ENCODE assay signal across 8 cellular contexts in the genomic region with DNA sequence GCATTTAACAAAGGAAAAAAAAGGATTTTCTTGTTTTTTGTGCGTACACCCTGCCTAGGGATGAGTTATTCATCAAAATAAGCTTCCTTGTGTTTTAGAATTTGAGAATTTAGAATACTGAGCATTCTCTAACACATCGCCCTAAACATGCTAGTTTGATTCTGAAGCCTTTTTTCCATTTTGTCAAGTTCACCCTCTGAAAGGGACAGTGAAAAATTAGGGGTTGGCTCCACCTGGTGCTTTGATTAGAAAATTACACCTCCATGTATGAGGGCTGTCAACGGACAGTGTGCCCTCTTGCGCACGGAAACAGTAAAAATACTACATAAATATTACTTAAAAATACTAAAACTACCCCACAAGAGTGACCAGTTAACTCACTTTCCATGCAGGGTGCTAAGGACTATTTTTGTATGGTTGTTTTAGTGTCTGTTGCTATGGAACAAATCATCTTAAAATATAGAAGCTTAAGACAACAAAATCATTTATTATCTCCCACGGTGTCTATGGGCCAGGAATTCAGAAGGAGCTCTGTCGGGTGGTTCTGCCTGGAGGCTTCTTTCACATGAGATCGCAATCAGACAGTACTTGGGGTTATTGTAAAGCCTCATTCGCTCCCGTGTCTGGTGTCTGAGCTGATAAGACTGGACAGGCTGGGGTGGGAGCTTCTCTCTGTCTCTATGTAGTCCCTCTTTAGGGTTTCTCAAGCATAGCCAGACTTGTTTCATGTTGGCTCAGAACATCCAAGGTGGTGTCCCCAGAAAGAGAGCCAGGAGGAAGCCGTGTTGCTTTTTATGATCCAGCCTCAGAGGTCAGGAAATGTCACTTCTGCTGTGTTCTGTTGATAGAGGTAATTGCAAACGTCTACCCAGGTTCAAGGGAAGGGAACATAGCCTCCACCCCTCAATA. TPM values are rescaled to one million over a fixed set of nuclear protein-coding genes. Genes with fewer than 3 reads are reported as not detected.
A peak's percentile ranks its signal among the peaks of the same experiment; 100 is the strongest.
DNase-seq lines count a peak whose midpoint lies in the region; ATAC-seq and TF ChIP-seq lines count a peak whose summit lies in the region.

No MANE protein-coding gene starts in this region.

- peaks cover 2% of the 10 kb centered on the region for H3K4me1 Mint-ChIP-seq in activated naive CD8-positive, alpha-beta T cell treated with anti-CD3 and anti-CD28 coated beads, Interleukin-2, amount 10 ng/mL, durations not matched to agents 7 days and 5 days

- WGBS in SK-N-SH (ENCODE audit: low lambda C conversion rate), result 19% methylated on average over 12 of the region's 12 CpGs
- WGBS in heart right ventricle, 2 donors, result 25 to 27% methylated on average over 12 of the region's 12 CpGs

- H3K9me3 ChIP-seq in SK-N-SH (0 out of 2 replicates have a peak, but pooled peaks cover 5% of the 10 kb centered on the region), heart right ventricle (peaks cover 0 to 11% (median 0%) of the 10 kb centered on the region in 11 donors)

- peaks cover 3% of the 10 kb centered on the region for H3F3A ChIP-seq in SK-N-SH (replicated peaks; ENCODE audit: insufficient read depth)

- TF ChIP-seq EP300 in SK-N-SH (IDR thresholded peaks at IDR 0.05; ENCODE audit: borderline replicate concordance in 1 of 2, low read depth in 1 of 2, low read length in 1 of 2), result peak in 1 of 2 experiments; percentile 61; a peak in 1 of 4 replicates

- peak overlapping the region; percentile 64 for H2AFZ ChIP-seq in SK-N-SH (ENCODE audit: low read depth)

- H3K9me2 ChIP-seq in SK-N-SH, result no peaks in the 10 kb centered on the region

- intact Hi-C loops in heart right ventricle (cut with DNase I), result loop anchor here (1.0 to 10.0 kb wide), 14 partner anchors 81 to 544 kb away; a partner anchor contains a TSS

- H3K4me1 ChIP-seq in SK-N-SH (ENCODE audit: control insufficient read depth in 1 of 2, insufficient read depth in 2 of 2, low read depth in 1 of 2, low read length in 1 of 2) (peaks cover 4 to 24% of the 10 kb centered on the region in 2 experiments; a peak in 3 of 4 replicates), heart right ventricle (peaks cover 0 to 32% (median 10%) of the 10 kb centered on the region in 9 donors)

- peak; percentile 98 for TF ChIP-seq RAD21 in SK-N-SH (IDR thresholded peaks at IDR 0.05; ENCODE audit: low read length)

- H3K4me3 Mint-ChIP-seq in activated naive CD8-positive, alpha-beta T cell treated with anti-CD3 and anti-CD28 coated beads, Interleukin-2, amount 10 ng/mL, durations not matched to agents 7 days and 5 days, result no peak overlapping the region

- H3K79me2 ChIP-seq in SK-N-SH (ENCODE audit: insufficient read depth), result no peaks in the 10 kb centered on the region

- H3K4me3 ChIP-seq in SK-N-SH (ENCODE audit: low read depth in 2 of 2, low read length in 1 of 2), result no peak overlapping the region; a peak in 1 of 4 replicates
- no peak overlapping the region for H3K4me3 ChIP-seq in heart right ventricle

- H4K20me1 ChIP-seq in SK-N-SH (ENCODE audit: insufficient read depth), result no peaks in the 10 kb centered on the region

- no peaks in the 10 kb centered on the region for H3K36me3 Mint-ChIP-seq in activated naive CD8-positive, alpha-beta T cell treated with anti-CD3 and anti-CD28 coated beads, Interleukin-2, amount 10 ng/mL, durations not matched to agents 7 days and 5 days

- no peaks in the 10 kb centered on the region for H3K9me3 Mint-ChIP-seq in activated naive CD8-positive, alpha-beta T cell treated with anti-CD3 and anti-CD28 coated beads, Interleukin-2, amount 10 ng/mL, durations not matched to agents 7 days and 5 days

- TF ChIP-seq CTCF in SK-N-SH (IDR thresholded peaks at IDR 0.05), result peak; percentile 96
- peak; percentile 83 to 98 (median 93) for TF ChIP-seq CTCF in heart right ventricle (IDR thresholded peaks at IDR 0.05)

- peak; percentile 37 for DNase-seq in GM04503 (ENCODE audit: low read depth)
- DNase-seq in HEK293T (ENCODE audit: extremely low spot score), result peak; percentile 69
- peak; percentile 80 for DNase-seq in MV-4-11 (lab: John Stamatoyannopoulos, UW)
- peak; percentile 70 for DNase-seq in SK-N-SH
- no peak for DNase-seq in activated naive CD8-positive, alpha-beta T cell treated with anti-CD3 and anti-CD28 coated beads, Interleukin-2, amount 10 ng/mL, durations not matched to agents 7 days and 5 days
- peak in 1 of 2 donors; percentile 81 for DNase-seq in heart right ventricle
- peak; percentile 82 for DNase-seq in renal cortical epithelial cell (ENCODE audit: low read depth)
- DNase-seq in NCI-H187 treated with DMSO at 0.1 percent for 48 hours (lab: John Stamatoyannopoulos, UW), result no peak

- H3K27ac Mint-ChIP-seq in activated naive CD8-positive, alpha-beta T cell treated with anti-CD3 and anti-CD28 coated beads, Interleukin-2, amount 10 ng/mL, durations not matched to agents 7 days and 5 days, result no peak overlapping the region

- H3K27me3 ChIP-seq in SK-N-SH (ENCODE audit: insufficient read depth) (no peaks in the 10 kb centered on the region), heart right ventricle (no peaks in the 10 kb centered on the region)

- no peak overlapping the region for H3K4me2 ChIP-seq in SK-N-SH

- CTCF ChIA-PET in HEK293T (lab: Yijun Ruan, JAX), result interaction anchor here (0.6 to 2.5 kb wide), 24 partner anchors 9 to 542 kb away, joined by 3 to 13 read pairs (median 4); a partner anchor contains a TSS
- CTCF ChIA-PET in SK-N-SH (lab: Yijun Ruan, JAX), result interaction anchor here (0.6 to 6.7 kb wide), 115 partner anchors 9 to 986 kb away, joined by 3 to 181 read pairs (median 5); a partner anchor contains a TSS

- ATAC-seq in activated naive CD8-positive, alpha-beta T cell treated with anti-CD3 and anti-CD28 coated beads, Interleukin-2, amount 10 ng/mL, durations not matched to agents 7 days and 5 days (ENCODE audit: low read depth), result peak; percentile 84
- peak; percentile 84 to 95 (median 92) for ATAC-seq in heart right ventricle

- H3K9ac ChIP-seq in SK-N-SH, result peak overlapping the region; percentile 48; the same call in 1 of the 2 replicates

- H3K27ac ChIP-seq in SK-N-SH (ENCODE audit: low read depth in 2 of 2, low read length in 1 of 2), result peak overlapping the region; percentile 45 to 91
- H3K27ac ChIP-seq in heart right ventricle, result peak overlapping the region in 6 of 10 donors; percentile 32 to 73 (median 44)

- POLR2A ChIA-PET in HEK293T (lab: Yijun Ruan, JAX), result no interaction called here
- POLR2A ChIA-PET in SK-N-SH (lab: Yijun Ruan, JAX), result interaction anchor here (0.8 to 1.6 kb wide), 7 partner anchors 14 to 325 kb away, joined by 3 to 14 read pairs (median 3); a partner anchor contains a TSS
- POLR2A ChIA-PET in activated naive CD8-positive, alpha-beta T cell treated with anti-CD3 and anti-CD28 coated beads, Interleukin-2, amount 10 ng/mL, durations not matched to agents 7 days and 5 days (lab: Charles Lee), result interaction anchor here (1.5 kb wide), 1 partner anchor 263 kb away, joined by 3 read pairs; a partner anchor contains a TSS

- H3K36me3 ChIP-seq in SK-N-SH (replicated peaks in 1 of 2; ENCODE audit: control insufficient read depth in 1 of 2, insufficient read depth in 2 of 2, low read length in 1 of 2) (peaks cover 0 to 5% of the 10 kb centered on the region in 2 experiments), heart right ventricle (no peaks in the 10 kb centered on the region)

- H3K27me3 Mint-ChIP-seq in activated naive CD8-positive, alpha-beta T cell treated with anti-CD3 and anti-CD28 coated beads, Interleukin-2, amount 10 ng/mL, durations not matched to agents 7 days and 5 days, result no peaks in the 10 kb centered on the region

TF ChIP-seq in HEK293T, 16 proteins besides CTCF, POLR2A, EP300 and RAD21:
- no peak for TF ChIP-seq SP1 (IDR thresholded peaks at IDR 0.05)
- TF ChIP-seq, protein P1, sequence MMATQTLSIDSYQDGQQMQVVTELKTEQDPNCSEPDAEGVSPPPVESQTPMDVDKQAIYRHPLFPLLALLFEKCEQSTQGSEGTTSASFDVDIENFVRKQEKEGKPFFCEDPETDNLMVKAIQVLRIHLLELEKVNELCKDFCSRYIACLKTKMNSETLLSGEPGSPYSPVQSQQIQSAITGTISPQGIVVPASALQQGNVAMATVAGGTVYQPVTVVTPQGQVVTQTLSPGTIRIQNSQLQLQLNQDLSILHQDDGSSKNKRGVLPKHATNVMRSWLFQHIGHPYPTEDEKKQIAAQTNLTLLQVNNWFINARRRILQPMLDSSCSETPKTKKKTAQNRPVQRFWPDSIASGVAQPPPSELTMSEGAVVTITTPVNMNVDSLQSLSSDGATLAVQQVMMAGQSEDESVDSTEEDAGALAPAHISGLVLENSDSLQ (IDR thresholded peaks at IDR 0.05), result 0 out of 2 replicates have a peak, but pooled peaks have one; percentile 3
TF ChIP-seq in HEK293T: peak in this region for 1.

TF ChIP-seq in SK-N-SH, 30 proteins besides CTCF, POLR2A, EP300 and RAD21 (continues in another document):
- TF ChIP-seq, protein P2, sequence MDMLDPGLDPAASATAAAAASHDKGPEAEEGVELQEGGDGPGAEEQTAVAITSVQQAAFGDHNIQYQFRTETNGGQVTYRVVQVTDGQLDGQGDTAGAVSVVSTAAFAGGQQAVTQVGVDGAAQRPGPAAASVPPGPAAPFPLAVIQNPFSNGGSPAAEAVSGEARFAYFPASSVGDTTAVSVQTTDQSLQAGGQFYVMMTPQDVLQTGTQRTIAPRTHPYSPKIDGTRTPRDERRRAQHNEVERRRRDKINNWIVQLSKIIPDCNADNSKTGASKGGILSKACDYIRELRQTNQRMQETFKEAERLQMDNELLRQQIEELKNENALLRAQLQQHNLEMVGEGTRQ (IDR thresholded peaks at IDR 0.05; ENCODE audit: borderline replicate concordance, low read depth, low read length), result no peak
- TF ChIP-seq FOXM1 (IDR thresholded peaks at IDR 0.05; ENCODE audit: low read depth) (0 out of 2 replicates have a peak, but pooled peaks have one; percentile 23), SMC3 (IDR thresholded peaks at IDR 0.05; ENCODE audit: low read depth, low read length) (peak; percentile 98), RFX5 (IDR thresholded peaks at IDR 0.05; ENCODE audit: low read length) (0 out of 2 replicates have a peak, but pooled peaks have one; percentile 17)
- TF ChIP-seq, protein P3, sequence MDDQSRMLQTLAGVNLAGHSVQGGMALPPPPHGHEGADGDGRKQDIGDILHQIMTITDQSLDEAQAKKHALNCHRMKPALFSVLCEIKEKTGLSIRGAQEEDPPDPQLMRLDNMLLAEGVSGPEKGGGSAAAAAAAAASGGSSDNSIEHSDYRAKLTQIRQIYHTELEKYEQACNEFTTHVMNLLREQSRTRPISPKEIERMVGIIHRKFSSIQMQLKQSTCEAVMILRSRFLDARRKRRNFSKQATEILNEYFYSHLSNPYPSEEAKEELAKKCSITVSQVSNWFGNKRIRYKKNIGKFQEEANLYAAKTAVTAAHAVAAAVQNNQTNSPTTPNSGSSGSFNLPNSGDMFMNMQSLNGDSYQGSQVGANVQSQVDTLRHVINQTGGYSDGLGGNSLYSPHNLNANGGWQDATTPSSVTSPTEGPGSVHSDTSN (IDR thresholded peaks at IDR 0.05), result 0 out of 2 replicates have a peak, but pooled peaks have one; percentile 5

RNA-seq across cellular contexts. Expression of a gene that starts 41.1 kb away (rescaled TPM):
- 0.44 and 0.65 TPM in 2 replicates for polyA plus RNA-seq in SK-N-SH (2012; rRNA removed)
- 0.76 and 0.88 TPM in 2 replicates for polyA plus RNA-seq in SK-N-SH (2012; cell fraction: cytosol; rRNA removed)
- 0.28 and 0.55 TPM in 2 replicates for polyA plus RNA-seq in SK-N-SH (2012; cell fraction: nucleus; rRNA removed)
- total RNA-seq in activated naive CD8-positive, alpha-beta T cell treated with anti-CD3 and anti-CD28 coated beads, Interleukin-2, amount 10 ng/mL, durations not matched to agents 7 days and 5 days, result 1 to 10 TPM; 1.4 to 1.6 TPM
- total RNA-seq in heart right ventricle, result 1 to 10 TPM; 3.3 to 5.3 (median 4.3) TPM
- polyA plus RNA-seq in heart right ventricle, result 1 to 10 TPM; 1.3 TPM
- 1.1 and 1.6 TPM in 2 replicates for total RNA-seq in renal cortical epithelial cell

Comparison
In these comparisons a context has a peak if more than half of its experiments do, and no peak if none do; other contexts are left out.
1. DNase-seq: peak in GM04503 (single experiment), HEK293T (single experiment), MV-4-11 (single experiment), SK-N-SH (single experiment) and renal cortical epithelial cell (single experiment); none in activated naive CD8-positive, alpha-beta T cell treated with anti-CD3 and anti-CD28 coated beads, Interleukin-2, amount 10 ng/mL, durations not matched to agents 7 days and 5 days (single experiment) and NCI-H187 treated with DMSO at 0.1 percent for 48 hours (single experiment).